9 cellular contexts compared by ENCODE assay signal in the genomic region with DNA sequence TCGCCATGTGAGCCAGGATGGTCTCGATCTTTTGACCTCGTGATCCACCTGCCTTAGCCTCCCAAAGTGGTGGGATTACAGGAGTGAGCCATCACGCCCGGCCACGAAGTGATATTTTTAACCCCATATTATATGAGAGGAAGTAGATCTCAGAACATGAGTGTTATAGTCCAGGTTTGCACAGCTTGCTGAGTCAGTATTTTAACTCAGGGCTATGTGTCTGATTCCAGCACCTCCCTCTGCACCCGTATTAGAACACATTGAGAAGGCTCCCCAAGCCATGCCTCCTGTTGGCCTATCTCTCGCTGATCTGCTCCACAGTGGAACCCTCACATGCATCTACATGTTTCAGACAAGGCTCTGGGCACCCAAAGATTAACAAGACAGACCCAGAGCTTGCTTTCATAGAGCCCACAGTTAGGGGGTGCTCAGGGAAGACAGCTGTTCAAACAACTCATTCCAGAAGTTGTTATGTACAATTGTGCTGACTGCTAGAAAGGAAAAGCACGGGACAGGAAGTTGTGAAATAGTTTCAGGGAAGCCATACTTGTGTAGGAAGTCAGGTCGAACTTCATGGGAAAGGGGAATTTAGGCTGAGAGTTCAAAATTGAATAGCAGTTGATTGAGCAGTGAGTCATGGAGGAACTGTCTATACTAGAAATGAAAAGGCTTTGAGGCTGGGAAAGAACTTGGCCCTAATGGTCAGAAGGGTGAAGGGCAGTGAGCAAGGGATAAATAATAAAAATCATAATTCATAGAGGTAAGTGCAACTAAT. TPM values are rescaled to one million over a fixed set of nuclear protein-coding genes. Genes with fewer than 3 reads are reported as not detected.
DNase-seq lines count a peak whose midpoint lies in the region; ATAC-seq and TF ChIP-seq lines count a peak whose summit lies in the region.
"Had no signal": no experiment of that assay in that cellular context is flagged by ENCODE, and none has a peak within 500 bp of the region (broad histone marks: within the 10 kb centered on the region; RNA-seq: fewer than 3 reads in every experiment).

No MANE protein-coding gene starts in this region.

- no peaks in the 10 kb centered on the region for H3K36me3 ChIP-seq in prostate gland

- POLR2A ChIA-PET in RWPE1 (lab: Yijun Ruan, JAX; ENCODE audit: low non-redundant PET) = no interaction called here

- 65% methylated on average over 10 of the region's 10 CpGs for WGBS in prostate gland

- H3K4me1 ChIP-seq in prostate gland (replicated peaks) = no peaks in the 10 kb centered on the region

- H3K27ac ChIP-seq in RWPE1 = peak overlapping the region; percentile 71
- H3K27ac ChIP-seq in prostate gland = no peak overlapping the region

- H3K9me3 ChIP-seq in prostate gland = no peaks in the 10 kb centered on the region

- TF ChIP-seq POLR2A in prostate gland (IDR thresholded peaks at IDR 0.05) = no peak

- no peak for ATAC-seq in HG02571 (IDR thresholded peaks at IDR 0.05; ENCODE audit: unreplicated experiment)
- ATAC-seq in HG03442 (IDR thresholded peaks at IDR 0.05; ENCODE audit: unreplicated experiment) = no peak

- CTCF ChIA-PET in RWPE1 (lab: Yijun Ruan, JAX) = interaction anchor here (1.3 kb wide), 1 partner anchor 90 kb away, joined by 4 read pairs; no protein-coding TSS in a partner anchor

- intact Hi-C loops in prostate gland (cut with DNase I) = no loop called here

- peak; percentile 64 for DNase-seq in ELR (ENCODE audit: low read depth)
- DNase-seq in RWPE1 (ENCODE audit: low spot score) = peak; percentile 26
- DNase-seq in fibroblast of pulmonary artery (ENCODE audit: low read depth) = peak; percentile 88
- peak; percentile 5 for DNase-seq in prostate gland (ENCODE audit: low spot score)
- no peak for DNase-seq in middle frontal gyrus (ENCODE audit: extremely low spot score, low spot score)
- DNase-seq in NCI-H128 (lab: John Stamatoyannopoulos, UW; ENCODE audit: unreplicated experiment) = no peak
- DNase-seq: effector memory CD4-positive, alpha-beta T cell had no signal

- H3K4me3 ChIP-seq in fibroblast of pulmonary artery (replicated peaks; ENCODE audit: low read depth, low read length) = no peak overlapping the region
- no peak overlapping the region for H3K4me3 ChIP-seq in prostate gland

- TF ChIP-seq CTCF in RWPE1 (conservative IDR thresholded peaks at IDR 0.05; ENCODE audit: low read depth) (no peak), fibroblast of pulmonary artery (IDR thresholded peaks at IDR 0.05; ENCODE audit: low read length, missing control alignments) (no peak), prostate gland (IDR thresholded peaks at IDR 0.05) (no peak)

- H3K27me3 ChIP-seq in prostate gland (replicated peaks; ENCODE audit: insufficient read depth) = peaks cover 7% of the 10 kb centered on the region

RNA-seq across cellular contexts. Expression of gene CLPB, which starts 49.3 kb away (rescaled TPM):
- total RNA-seq in prostate gland = 10 to 100 TPM; 14.9 to 47.0 TPM

Comparison
In these comparisons a context has a peak if more than half of its experiments do, and no peak if none do; other contexts are left out.
1. DNase-seq: peak in ELR (single experiment), RWPE1 (single experiment), fibroblast of pulmonary artery (single experiment) and prostate gland (single experiment); none in middle frontal gyrus (single experiment) and NCI-H128 (single experiment).